ENCODE assay signal across 17 cellular contexts in genomic region chr6:36109092-36109491, GRCh38. TPM values are rescaled to one million over a fixed set of nuclear protein-coding genes. Genes with fewer than 3 reads are reported as not detected.
A peak's percentile ranks its signal among the peaks of the same experiment; 100 is the strongest.
DNase-seq lines count a peak whose midpoint lies in the region.
"Had no signal": no experiment of that assay in that cellular context is flagged by ENCODE, and none has a peak within 500 bp of the region (broad histone marks: within the 10 kb centered on the region; RNA-seq: fewer than 3 reads in every experiment).

No MANE protein-coding gene starts in this region.

- H3K27ac ChIP-seq in CD8-positive, alpha-beta memory T cell (ENCODE audit: low read depth, low read length) = no peak overlapping the region
- H3K27ac ChIP-seq: BLaER1, PC-9, right atrium auricular region had no signal

- no peaks in the 10 kb centered on the region for H3K9me3 ChIP-seq in CD8-positive, alpha-beta memory T cell (ENCODE audit: low read length)
- H3K9me3 ChIP-seq: BLaER1, right atrium auricular region had no signal

- H3K4me1 ChIP-seq in CD8-positive, alpha-beta memory T cell (ENCODE audit: insufficient read depth, low read length) = peaks cover 52% of the 10 kb centered on the region
- H3K4me1 ChIP-seq: right atrium auricular region had no signal

- H3K36me3 ChIP-seq in CD8-positive, alpha-beta memory T cell (ENCODE audit: insufficient read depth, low read length) = peaks cover 9% of the 10 kb centered on the region

- intact Hi-C loops in activated T-helper 2 cell treated with anti-CD3 and anti-CD28 coated beads, Interferon-gamma antibody, Interleukin-2, Interleukin-4, amounts not matched to agents 10 μg/mL and 5 μg/mL and 100 μg/mL, durations not matched to agents 14 hours and 24 hours and 36 hours (cut with micrococcal nuclease) = no loop called here

- H3K4me3 ChIP-seq in CD8-positive, alpha-beta memory T cell (ENCODE audit: low read length) = no peak overlapping the region
- H3K4me3 ChIP-seq: BLaER1, PC-9, right atrium auricular region had no signal

- POLR2A ChIA-PET in CD8-positive, alpha-beta memory T cell (lab: Charles Lee) = interaction anchor here (0.6 to 1.4 kb wide), 2 partner anchors 10 to 12 kb away, joined by 3 to 4 read pairs; no protein-coding TSS in a partner anchor

- H3K27me3 Mint-ChIP-seq in CD8-positive, alpha-beta memory T cell = no peaks in the 10 kb centered on the region
- H3K27me3 Mint-ChIP-seq in IgD-negative memory B cell = no peaks in the 10 kb centered on the region
- no peaks in the 10 kb centered on the region for H3K27me3 Mint-ChIP-seq in activated T-helper 2 cell treated with anti-CD3 and anti-CD28 coated beads, Interferon-gamma antibody, Interleukin-2, Interleukin-4, amounts not matched to agents 10 μg/mL and 5 μg/mL and 100 μg/mL, durations not matched to agents 14 hours and 24 hours and 36 hours (ENCODE audit: low read depth)

- no peaks in the 10 kb centered on the region for H3K9me3 Mint-ChIP-seq in CD8-positive, alpha-beta memory T cell
- H3K9me3 Mint-ChIP-seq in IgD-negative memory B cell = no peaks in the 10 kb centered on the region
- H3K9me3 Mint-ChIP-seq in activated T-helper 2 cell treated with anti-CD3 and anti-CD28 coated beads, Interferon-gamma antibody, Interleukin-2, Interleukin-4, amounts not matched to agents 10 μg/mL and 5 μg/mL and 100 μg/mL, durations not matched to agents 14 hours and 24 hours and 36 hours = no peaks in the 10 kb centered on the region

- peaks cover 4 to 61% (median 6%) of the 10 kb centered on the region in 3 donors for H3K36me3 Mint-ChIP-seq in CD8-positive, alpha-beta memory T cell
- H3K36me3 Mint-ChIP-seq in IgD-negative memory B cell = peaks cover 3% of the 10 kb centered on the region
- peaks cover 52% of the 10 kb centered on the region for H3K36me3 Mint-ChIP-seq in activated T-helper 2 cell treated with anti-CD3 and anti-CD28 coated beads, Interferon-gamma antibody, Interleukin-2, Interleukin-4, amounts not matched to agents 10 μg/mL and 5 μg/mL and 100 μg/mL, durations not matched to agents 14 hours and 24 hours and 36 hours (ENCODE audit: low read depth)

- H3K4me1 Mint-ChIP-seq in CD8-positive, alpha-beta memory T cell = peaks cover 42 to 57% (median 53%) of the 10 kb centered on the region in 3 donors
- H3K4me1 Mint-ChIP-seq in IgD-negative memory B cell = peaks cover 32 to 58% (median 37%) of the 10 kb centered on the region in 3 donors
- peaks cover 29% of the 10 kb centered on the region for H3K4me1 Mint-ChIP-seq in activated T-helper 2 cell treated with anti-CD3 and anti-CD28 coated beads, Interferon-gamma antibody, Interleukin-2, Interleukin-4, amounts not matched to agents 10 μg/mL and 5 μg/mL and 100 μg/mL, durations not matched to agents 14 hours and 24 hours and 36 hours (ENCODE audit: low read depth)

- CTCF ChIA-PET in CD8-positive, alpha-beta memory T cell (lab: Charles Lee) = interaction anchor here (0.7 to 2.1 kb wide), 5 partner anchors 10 to 22 kb away, joined by 3 to 4 read pairs (median 3); no protein-coding TSS in a partner anchor

- H3K27me3 ChIP-seq in CD8-positive, alpha-beta memory T cell (ENCODE audit: insufficient read depth, low read length, poor library complexity, severe bottlenecking) = no peaks in the 10 kb centered on the region
- H3K27me3 ChIP-seq: BLaER1, right atrium auricular region had no signal

- peak overlapping the region; percentile 56 to 91 (median 82) for H3K27ac Mint-ChIP-seq in CD8-positive, alpha-beta memory T cell
- H3K27ac Mint-ChIP-seq in IgD-negative memory B cell = peak overlapping the region; percentile 22 to 93 (median 43)
- H3K27ac Mint-ChIP-seq in activated T-helper 2 cell treated with anti-CD3 and anti-CD28 coated beads, Interferon-gamma antibody, Interleukin-2, Interleukin-4, amounts not matched to agents 10 μg/mL and 5 μg/mL and 100 μg/mL, durations not matched to agents 14 hours and 24 hours and 36 hours = peak overlapping the region; percentile 60

- DNase-seq in CD8-positive, alpha-beta memory T cell = peak in 2 of 5 donors; percentile 63 to 80
- no peak for DNase-seq in activated T-helper 2 cell treated with anti-CD3 and anti-CD28 coated beads, Interferon-gamma antibody, Interleukin-2, Interleukin-4, amounts not matched to agents 10 μg/mL and 5 μg/mL and 100 μg/mL, durations not matched to agents 14 hours and 24 hours and 36 hours (ENCODE audit: low spot score)
- peak; percentile 48 for DNase-seq in myocyte (ENCODE audit: low read depth)
- DNase-seq in NCI-H146 treated with DMSO at 0.1 percent for 48 hours (lab: John Stamatoyannopoulos, UW; ENCODE audit: unreplicated experiment) = no peak
- no peak for DNase-seq in stimulated activated CD4-positive, alpha-beta T cell treated with anti-CD3 and anti-CD28 coated beads, Interleukin-15, amount 100 ng/mL, for 24 hours
- DNase-seq in stimulated activated CD4-positive, alpha-beta T cell treated with anti-CD3 and anti-CD28 coated beads, Interleukin-4, amount 100 ng/mL, for 4 hours = no peak
- no peak for DNase-seq in HCEC 1CT
- DNase-seq: activated CD4-positive, alpha-beta T cell treated with anti-CD3 and anti-CD28 coated beads for 48 hours; DND-41; head of caudate nucleus; kidney glomerular epithelial cell; NCI-H1105; NCI-H345; PC-9 had no signal

- peak overlapping the region in 5 of 7 donors; percentile 21 to 70 (median 43) for H3K4me3 Mint-ChIP-seq in CD8-positive, alpha-beta memory T cell
- peak overlapping the region in 3 of 4 donors; percentile 6 to 80 (median 42) for H3K4me3 Mint-ChIP-seq in IgD-negative memory B cell
- no peak overlapping the region for H3K4me3 Mint-ChIP-seq in activated T-helper 2 cell treated with anti-CD3 and anti-CD28 coated beads, Interferon-gamma antibody, Interleukin-2, Interleukin-4, amounts not matched to agents 10 μg/mL and 5 μg/mL and 100 μg/mL, durations not matched to agents 14 hours and 24 hours and 36 hours (ENCODE audit: low read depth)

RNA-seq across cellular contexts. Expression of gene MAPK13, which starts 21.2 kb away (rescaled TPM):
- total RNA-seq in CD8-positive, alpha-beta memory T cell = 10 to 100 TPM; 75.7 to 77.3 TPM
- 46.4 TPM for polyA plus RNA-seq in CD8-positive, alpha-beta memory T cell
- polyA plus RNA-seq in IgD-negative memory B cell = 47.1 TPM
- total RNA-seq in activated T-helper 2 cell treated with anti-CD3 and anti-CD28 coated beads, Interferon-gamma antibody, Interleukin-2, Interleukin-4, amounts not matched to agents 10 μg/mL and 5 μg/mL and 100 μg/mL, durations not matched to agents 14 hours and 24 hours and 36 hours = 34.7 and 37.5 TPM in 2 replicates
- total RNA-seq in myocyte = 0.62 and 0.80 TPM in 2 replicates
- polyA plus RNA-seq in myocyte (2012) = 0.96 TPM

Comparison
In these comparisons a context has a peak if more than half of its experiments do, and no peak if none do; other contexts are left out.
1. RNA of gene MAPK13, which starts 21.2 kb away (total RNA-seq): 75.7 to 77.3 TPM in CD8-positive, alpha-beta memory T cell and 34.7 to 37.5 TPM in activated T-helper 2 cell treated with anti-CD3 and anti-CD28 coated beads, Interferon-gamma antibody, Interleukin-2, Interleukin-4, amounts not matched to agents 10 μg/mL and 5 μg/mL and 100 μg/mL, durations not matched to agents 14 hours and 24 hours and 36 hours; 0.62 to 0.80 TPM in myocyte; every median in the first group is over 10 times any median in the second.
2. Peak in every context shown above with its lines, with median percentiles within 50 percentile points of each other: H3K27ac Mint-ChIP-seq.